ENCODE assay signal across 11 cellular contexts in genomic region chr19:49120325-49120683, GRCh38. TPM values are rescaled to one million over a fixed set of nuclear protein-coding genes. Genes with fewer than 3 reads are reported as not detected.
DNase-seq lines count a peak whose midpoint lies in the region; TF ChIP-seq lines count a peak whose summit lies in the region.
"Had no signal": no experiment of that assay in that cellular context is flagged by ENCODE, and none has a peak within 500 bp of the region (broad histone marks: within the 10 kb centered on the region; RNA-seq: fewer than 3 reads in every experiment).

No MANE protein-coding gene starts in this region.

- H3K4me1 Mint-ChIP-seq in T-helper 2 cell treated with Interferon-gamma antibody and Interleukin-4, amounts not matched to agents 5 μg/mL and 100 μg/mL, for 36 hours (ENCODE audit: low read depth) = peaks cover 23% of the 10 kb centered on the region

- peaks cover 5 to 17% of the 10 kb centered on the region in 2 experiments; a peak in 1 of 4 replicates for H3K4me1 ChIP-seq in SK-N-SH (ENCODE audit: control insufficient read depth in 1 of 2, insufficient read depth in 2 of 2, low read depth in 1 of 2, low read length in 1 of 2)
- H3K4me1 ChIP-seq in esophagus (ENCODE audit: control insufficient read depth in 2 of 2, insufficient read depth in 2 of 2, low read length in 1 of 2) = peaks cover 2 to 12% of the 10 kb centered on the region in 2 donors
- peaks cover 17 to 50% (median 31%) of the 10 kb centered on the region in 6 donors for H3K4me1 ChIP-seq in spleen

- peaks cover 2% of the 10 kb centered on the region for H3K36me3 Mint-ChIP-seq in T-helper 2 cell treated with Interferon-gamma antibody and Interleukin-4, amounts not matched to agents 5 μg/mL and 100 μg/mL, for 36 hours (ENCODE audit: low read depth)

- H3K9me3 Mint-ChIP-seq in T-helper 2 cell treated with Interferon-gamma antibody and Interleukin-4, amounts not matched to agents 5 μg/mL and 100 μg/mL, for 36 hours = no peaks in the 10 kb centered on the region

- TF ChIP-seq CTCF in SK-N-SH (IDR thresholded peaks at IDR 0.05) (no peak), spleen (IDR thresholded peaks at IDR 0.05 in 8 of 11, conservative IDR thresholded peaks at IDR 0.05 in 3 of 11) (no peak)

- H3K27me3 ChIP-seq in SK-N-SH (ENCODE audit: insufficient read depth) (no peaks in the 10 kb centered on the region), esophagus (ENCODE audit: control insufficient read depth in 1 of 2, insufficient read depth in 2 of 2, low read length in 2 of 2) (no peaks in the 10 kb centered on the region), spleen (replicated peaks in 1 of 7) (peaks cover 0 to 22% (median 12%) of the 10 kb centered on the region in 7 donors)
- H3K27me3 ChIP-seq: sigmoid colon had no signal

- TF ChIP-seq RAD21 in SK-N-SH (IDR thresholded peaks at IDR 0.05; ENCODE audit: low read length) = no peak

- H3K4me2 ChIP-seq in SK-N-SH = peak overlapping the region; percentile 98; the same call in 1 of the 2 replicates

- H4K20me1 ChIP-seq in SK-N-SH (ENCODE audit: insufficient read depth) = no peaks in the 10 kb centered on the region

- intact Hi-C loops in spleen (cut with DNase I; ENCODE audit: low total_unique reads) = no loop called here

- peak overlapping the region; percentile 52 for H3K27ac Mint-ChIP-seq in T-helper 2 cell treated with Interferon-gamma antibody and Interleukin-4, amounts not matched to agents 5 μg/mL and 100 μg/mL, for 36 hours

- H3K9me3 ChIP-seq in SK-N-SH = no peaks in the 10 kb centered on the region
- no peaks in the 10 kb centered on the region for H3K9me3 ChIP-seq in esophagus (ENCODE audit: control insufficient read depth in 2 of 2, insufficient read depth in 1 of 2, low read depth in 1 of 2, low read length in 1 of 2)
- no peaks in the 10 kb centered on the region for H3K9me3 ChIP-seq in spleen
- H3K9me3 ChIP-seq: sigmoid colon had no signal

- H3K27me3 Mint-ChIP-seq in T-helper 2 cell treated with Interferon-gamma antibody and Interleukin-4, amounts not matched to agents 5 μg/mL and 100 μg/mL, for 36 hours (ENCODE audit: low read depth) = peaks cover 27% of the 10 kb centered on the region

- H2AFZ ChIP-seq in SK-N-SH (ENCODE audit: low read depth) = no peak overlapping the region

- H3K4me3 Mint-ChIP-seq in T-helper 2 cell treated with Interferon-gamma antibody and Interleukin-4, amounts not matched to agents 5 μg/mL and 100 μg/mL, for 36 hours = peak overlapping the region; percentile 76

- TF ChIP-seq EP300 in SK-N-SH (IDR thresholded peaks at IDR 0.05; ENCODE audit: borderline replicate concordance in 1 of 2, low read depth in 1 of 2, low read length in 1 of 2) = no peak

- peak overlapping the region; percentile 48 to 69 for H3K4me3 ChIP-seq in SK-N-SH (ENCODE audit: low read depth in 2 of 2, low read length in 1 of 2)
- H3K4me3 ChIP-seq in esophagus (ENCODE audit: low read depth in 1 of 2, low read length in 2 of 2) = peak overlapping the region; percentile 55 to 60
- H3K4me3 ChIP-seq in spleen = peak overlapping the region; percentile 38 to 80 (median 56)

- no peak overlapping the region for H3K9ac ChIP-seq in SK-N-SH

- H3F3A ChIP-seq in SK-N-SH (replicated peaks; ENCODE audit: insufficient read depth) = peaks cover 12% of the 10 kb centered on the region

- CTCF ChIA-PET in SK-N-SH (lab: Yijun Ruan, JAX) = interaction anchor here (1.3 to 3.3 kb wide), 6 partner anchors 15 to 105 kb away, joined by 5 to 22 read pairs (median 9); no protein-coding TSS in a partner anchor

- H3K79me2 ChIP-seq in SK-N-SH (ENCODE audit: insufficient read depth) = no peaks in the 10 kb centered on the region

- 28% methylated on average over 8 of the region's 16 CpGs for WGBS in SK-N-SH (ENCODE audit: low lambda C conversion rate)
- WGBS in esophagus, 2 donors = 11 to 13% methylated on average over 15 to 16 of the region's 16 CpGs
- 20 to 53% (median 25%) methylated on average over 4 to 16 of the region's 16 CpGs for WGBS in spleen, 5 donors

- no peaks in the 10 kb centered on the region for H3K9me2 ChIP-seq in SK-N-SH

- H3K27ac ChIP-seq in SK-N-SH (ENCODE audit: low read depth in 2 of 2, low read length in 1 of 2) (no peak overlapping the region), esophagus (ENCODE audit: low read depth in 2 of 2, low read length in 1 of 2) (no peak overlapping the region), spleen (peak overlapping the region in 1 of 8 donors; percentile 95)

- H3K36me3 ChIP-seq in SK-N-SH (replicated peaks in 1 of 2; ENCODE audit: control insufficient read depth in 1 of 2, insufficient read depth in 2 of 2, low read length in 1 of 2) = no peaks in the 10 kb centered on the region
- H3K36me3 ChIP-seq in esophagus (ENCODE audit: control insufficient read depth in 2 of 2, insufficient read depth in 2 of 2, low read length in 1 of 2) = peaks cover 0 to 2% of the 10 kb centered on the region in 2 donors
- no peaks in the 10 kb centered on the region for H3K36me3 ChIP-seq in spleen
- H3K36me3 ChIP-seq: sigmoid colon had no signal

- TF ChIP-seq POLR2A in spleen (IDR thresholded peaks at IDR 0.05) = no peak

- no peak for DNase-seq in T-helper 2 cell treated with Interferon-gamma antibody and Interleukin-4, amounts not matched to agents 5 μg/mL and 100 μg/mL, for 36 hours (ENCODE audit: low spot score)
- DNase-seq in T-helper 2 cell (no peak), SK-N-SH (no peak), spleen (no peak), DMS153 (lab: John Stamatoyannopoulos, UW) (no peak), HK-2 (ENCODE audit: unreplicated experiment) (no peak)
- no peak for DNase-seq in activated effector memory CD4-positive, alpha-beta T cell treated with Interleukin-2 at 50 U/mL for 16 hours
- DNase-seq: cerebellar nuclear complex had no signal

- POLR2A ChIA-PET in SK-N-SH (lab: Yijun Ruan, JAX) = interaction anchor here (0.6 to 0.8 kb wide), 3 partner anchors 10 to 29 kb away, joined by 3 read pairs; no protein-coding TSS in a partner anchor

TF ChIP-seq in SK-N-SH, 30 proteins besides CTCF, POLR2A, EP300 and RAD21:
- no peak for TF ChIP-seq EZH2phosphoT487 (IDR thresholded peaks at IDR 0.05; ENCODE audit: borderline replicate concordance, low read depth)
- no peak for TF ChIP-seq YY1 (IDR thresholded peaks at IDR 0.05; ENCODE audit: low read depth)
- TF ChIP-seq JUND (IDR thresholded peaks at IDR 0.05) = no peak
- TF ChIP-seq FOSL2 (IDR thresholded peaks at IDR 0.05; ENCODE audit: borderline replicate concordance, low read depth) = no peak
- TF ChIP-seq FOXJ3 (CRISPR knock-in tag; IDR thresholded peaks at IDR 0.05) = no peak
- TF ChIP-seq TAF1 (IDR thresholded peaks at IDR 0.05; ENCODE audit: borderline replicate concordance, low read depth, low read length) = no peak
- TF ChIP-seq IRF3 (IDR thresholded peaks at IDR 0.05; ENCODE audit: low read depth, low read length) = no peak
- no peak for TF ChIP-seq SMC3 (IDR thresholded peaks at IDR 0.05; ENCODE audit: low read depth, low read length)
- TF ChIP-seq POLR2AphosphoS5 (IDR thresholded peaks at IDR 0.05; ENCODE audit: low read depth, low read length) = no peak
- TF ChIP-seq FOXM1 (IDR thresholded peaks at IDR 0.05; ENCODE audit: low read depth) = no peak

RNA-seq across cellular contexts. Expression of gene PPFIA3, which starts 1.0 kb away (rescaled TPM):
- polyA plus RNA-seq in SK-N-SH (2012; rRNA removed) = 5.7 and 5.8 TPM in 2 replicates
- polyA plus RNA-seq in SK-N-SH (2012; cell fraction: cytosol; rRNA removed) = 2.8 and 4.6 TPM in 2 replicates
- 12.2 and 12.6 TPM in 2 replicates for polyA plus RNA-seq in SK-N-SH (2012; cell fraction: nucleus; rRNA removed)
- 10 to 100 TPM; 15.2 to 28.6 TPM for polyA plus RNA-seq in esophagus
- 1 to 10 TPM; 3.6 to 9.5 (median 5.4) TPM for total RNA-seq in spleen
- 10 to 100 TPM in 1 of 3 donors, 1 to 10 TPM in 2; 6.9 to 17.2 (median 8.4) TPM for polyA plus RNA-seq in spleen

RNA-seq across cellular contexts. Expression of gene C19orf73, which starts 1.4 kb away (rescaled TPM):
- polyA plus RNA-seq in SK-N-SH (2012; rRNA removed) (2.6 and 3.0 TPM in 2 replicates), esophagus (1 to 10 TPM; 2.3 to 5.4 TPM), spleen (1 to 10 TPM; 3.9 to 5.5 (median 4.2) TPM)
- polyA plus RNA-seq in SK-N-SH (2012; cell fraction: cytosol; rRNA removed) = 1.6 and 2.8 TPM in 2 replicates
- 3.0 and 4.8 TPM in 2 replicates for polyA plus RNA-seq in SK-N-SH (2012; cell fraction: nucleus; rRNA removed)
- total RNA-seq in spleen = 1 to 10 TPM in 4 of 7 donors, under 1 TPM in 2, not detected in 1; 0.70 to 5.4 (median 1.6) TPM

RNA-seq across cellular contexts. Expression of gene LIN7B, which starts 6.1 kb away (rescaled TPM):
- 20.8 and 21.1 TPM in 2 replicates for polyA plus RNA-seq in SK-N-SH (2012; rRNA removed)
- polyA plus RNA-seq in SK-N-SH (2012; cell fraction: cytosol; rRNA removed) = 11.8 and 13.5 TPM in 2 replicates
- polyA plus RNA-seq in SK-N-SH (2012; cell fraction: nucleus; rRNA removed) = 27.5 and 27.8 TPM in 2 replicates
- 10 to 100 TPM; 13.7 to 18.5 TPM for polyA plus RNA-seq in esophagus
- 1 to 10 TPM; 2.7 to 9.6 (median 5.5) TPM for total RNA-seq in spleen
- 1 to 10 TPM; 7.2 to 9.5 (median 9.2) TPM for polyA plus RNA-seq in spleen

RNA-seq across cellular contexts. Expression of gene HRC, which starts 34.9 kb away (rescaled TPM):
- polyA plus RNA-seq in SK-N-SH (2012; rRNA removed) = not detected in 2 replicates
- polyA plus RNA-seq in SK-N-SH (2012; cell fraction: cytosol; rRNA removed) = 0.04 TPM in 1 of 2 replicates, not detected in the other
- 0.04 and 0.12 TPM in 2 replicates for polyA plus RNA-seq in SK-N-SH (2012; cell fraction: nucleus; rRNA removed)
- under 1 TPM; 0.39 to 0.65 TPM for polyA plus RNA-seq in esophagus
- total RNA-seq in spleen = under 1 TPM in 2 of 7 donors, not detected in 5; 0.27 to 0.47 TPM
- polyA plus RNA-seq in spleen = under 1 TPM; 0.07 to 0.27 (median 0.22) TPM
- total RNA-seq: NCI-H460 had no signal

RNA-seq across cellular contexts. Expression of gene SNRNP70, which starts 35.1 kb away (rescaled TPM):
- polyA plus RNA-seq in SK-N-SH (2012; rRNA removed) = 272 and 359 TPM in 2 replicates
- polyA plus RNA-seq in SK-N-SH (2012; cell fraction: cytosol; rRNA removed) = 105 and 136 TPM in 2 replicates
- 1,942 and 4,228 TPM in 2 replicates for polyA plus RNA-seq in SK-N-SH (2012; cell fraction: nucleus; rRNA removed)
- polyA plus RNA-seq in esophagus = 100 to 1,000 TPM; 160 to 252 TPM
- total RNA-seq in spleen = 100 to 1,000 TPM; 238 to 337 (median 270) TPM
- 100 to 1,000 TPM; 198 to 559 (median 421) TPM for polyA plus RNA-seq in spleen
